Comparison of ENCODE assay signal across 39 cellular contexts in genomic region chr11:5267033-5267563, GRCh38. TPM values are rescaled to one million over a fixed set of nuclear protein-coding genes. Genes with fewer than 3 reads are reported as not detected.
"Had no signal": no experiment of that assay in that cellular context is flagged by ENCODE, and none has a peak within 500 bp of the region (broad histone marks: within the 10 kb centered on the region; RNA-seq: fewer than 3 reads in every experiment).

No MANE protein-coding gene starts in this region.

- H3K27me3 ChIP-seq: adrenal gland, ascending aorta, body of pancreas, brain microvascular endothelial cell, breast epithelium, cardiac muscle cell, colonic mucosa had no signal

- H3K9me3 ChIP-seq: adrenal gland, ascending aorta, body of pancreas, breast epithelium, colonic mucosa had no signal

- H3K36me3 ChIP-seq: adrenal gland, ascending aorta, brain microvascular endothelial cell, breast epithelium, cardiac muscle cell, colonic mucosa had no signal

- H3K4me1 ChIP-seq: adrenal gland, ascending aorta, body of pancreas, breast epithelium, colonic mucosa had no signal

- DNase-seq: activated effector memory CD4-positive, alpha-beta T cell treated with anti-CD3 and anti-CD28 coated beads, Interleukin-2, amount 50 U/mL, for 16 hours; activated effector memory CD4-positive, alpha-beta T cell treated with Interleukin-2 at 50 U/mL for 16 hours; activated gamma-delta T cell; activated gamma-delta T cell treated with Interleukin-2 at 50 U/mL for 16 hours; activated naive CD4-positive, alpha-beta T cell; activated naive CD4-positive, alpha-beta T cell treated with anti-CD3 and anti-CD28 coated beads for 36 hours; activated naive CD4-positive, alpha-beta T cell treated with anti-CD3 and anti-CD28 coated beads, Interleukin-2, amount 10 ng/mL, durations not matched to agents 7 days and 5 days; activated naive CD4-positive, alpha-beta T cell treated with anti-CD3 and anti-CD28 coated beads, Interleukin-2, amount 50 U/mL, for 16 hours; activated naive CD4-positive, alpha-beta T cell treated with Interleukin-2 at 50 U/mL for 16 hours; activated naive CD8-positive, alpha-beta T cell treated with anti-CD3 and anti-CD28 coated beads for 36 hours; activated naive CD8-positive, alpha-beta T cell treated with anti-CD3 and anti-CD28 coated beads, Interleukin-2, amount 10 ng/mL, durations not matched to agents 7 days and 5 days; activated naive CD8-positive, alpha-beta T cell treated with anti-CD3 and anti-CD28 coated beads, Interleukin-2, amount 50 U/mL, for 24 hours; activated T-cell treated with anti-CD3 and anti-CD28 coated beads, Interleukin-2, amount 50 U/mL, for 48 hours; activated T-cell treated with anti-CD3 and anti-CD28 coated beads, Interleukin-2, amount 50 U/mL, for 72 hours; adrenal gland; amniotic stem cell; amygdala; anterior cingulate cortex; aorta; body of pancreas; brain microvascular endothelial cell; caudate nucleus; central memory CD4-positive, alpha-beta T cell; cerebellar nuclear complex; colonic mucosa had no signal

- FAIRE-seq: astrocyte, bronchial epithelial cell, colon had no signal

- H3K27ac ChIP-seq: adrenal gland, ascending aorta, body of pancreas, brain microvascular endothelial cell, breast epithelium, cardiac muscle cell, colonic mucosa had no signal

- H3K4me3 ChIP-seq: adrenal gland, ascending aorta, body of pancreas, breast epithelium, cardiac muscle cell, colonic mucosa had no signal

- ATAC-seq: activated naive CD4-positive, alpha-beta T cell treated with anti-CD3 and anti-CD28 coated beads, Interleukin-2, amount 50 U/mL, for 72 hours; activated naive CD8-positive, alpha-beta T cell treated with anti-CD3 and anti-CD28 coated beads, Interleukin-2, amount 50 U/mL, for 24 hours; activated T-cell treated with anti-CD3 and anti-CD28 coated beads, Interleukin-2, amount 50 U/mL, for 72 hours; activated T-helper 17 cell treated with anti-CD3 and anti-CD28 coated beads, Interleukin-2, amount 50 U/mL, for 72 hours; body of pancreas had no signal

RNA-seq across cellular contexts. Expression of gene HBE1, which starts 2.6 kb away (rescaled TPM):
- total RNA-seq: activated naive CD4-positive, alpha-beta T cell treated with anti-CD3 and anti-CD28 coated beads for 36 hours; activated naive CD4-positive, alpha-beta T cell treated with anti-CD3 and anti-CD28 coated beads, Interleukin-2, amount 50 U/mL, for 72 hours; activated naive CD8-positive, alpha-beta T cell treated with anti-CD3 and anti-CD28 coated beads for 36 hours; activated naive CD8-positive, alpha-beta T cell treated with anti-CD3 and anti-CD28 coated beads, Interleukin-2, amount 10 ng/mL, durations not matched to agents 7 days and 5 days; activated T-cell treated with anti-CD3 and anti-CD28 coated beads, Interleukin-2, amount 50 U/mL, for 72 hours; activated T-helper 1 cell treated with anti-CD3 and anti-CD28 coated beads, Interleukin-12 subunit alpha, Interleukin-12 subunit beta, Interleukin-2, Interleukin-4 antibody, amounts not matched to agents 30 ng/mL and 10 ng/mL and 1 ng/mL, durations not matched to agents 14 hours and 24 hours and 36 hours; activated T-helper 17 cell treated with anti-CD3 and anti-CD28 coated beads, Interleukin-2, amount 50 U/mL, for 72 hours; activated T-helper 2 cell treated with anti-CD3 and anti-CD28 coated beads, Interferon-gamma antibody, Interleukin-2, Interleukin-4, amounts not matched to agents 10 μg/mL and 5 μg/mL and 100 μg/mL, durations not matched to agents 14 hours and 24 hours and 36 hours; aorta; ascending aorta; astrocyte; body of pancreas; breast epithelium; bronchial epithelial cell; cardiac septum; chondrocyte had no signal
- polyA plus RNA-seq: aorta had no signal

RNA-seq across cellular contexts. Expression of gene HBG2, which starts 12.5 kb away (rescaled TPM):
- total RNA-seq: activated naive CD4-positive, alpha-beta T cell treated with anti-CD3 and anti-CD28 coated beads for 36 hours; activated naive CD8-positive, alpha-beta T cell treated with anti-CD3 and anti-CD28 coated beads for 36 hours; activated naive CD8-positive, alpha-beta T cell treated with anti-CD3 and anti-CD28 coated beads, Interleukin-2, amount 10 ng/mL, durations not matched to agents 7 days and 5 days; activated T-cell treated with anti-CD3 and anti-CD28 coated beads, Interleukin-2, amount 50 U/mL, for 72 hours; activated T-helper 1 cell treated with anti-CD3 and anti-CD28 coated beads, Interleukin-12 subunit alpha, Interleukin-12 subunit beta, Interleukin-2, Interleukin-4 antibody, amounts not matched to agents 30 ng/mL and 10 ng/mL and 1 ng/mL, durations not matched to agents 14 hours and 24 hours and 36 hours; activated T-helper 17 cell treated with anti-CD3 and anti-CD28 coated beads, Interleukin-2, amount 50 U/mL, for 72 hours; activated T-helper 2 cell treated with anti-CD3 and anti-CD28 coated beads, Interferon-gamma antibody, Interleukin-2, Interleukin-4, amounts not matched to agents 10 μg/mL and 5 μg/mL and 100 μg/mL, durations not matched to agents 14 hours and 24 hours and 36 hours; ascending aorta; astrocyte; body of pancreas; breast epithelium; bronchial epithelial cell; cardiac muscle cell; chondrocyte had no signal
- polyA plus RNA-seq: adipose tissue, cardiac muscle cell had no signal

RNA-seq across cellular contexts. Expression of gene HBG1, which starts 17.4 kb away (rescaled TPM):
- total RNA-seq: activated naive CD4-positive, alpha-beta T cell treated with anti-CD3 and anti-CD28 coated beads for 36 hours; activated naive CD4-positive, alpha-beta T cell treated with anti-CD3 and anti-CD28 coated beads, Interleukin-2, amount 50 U/mL, for 72 hours; activated naive CD8-positive, alpha-beta T cell treated with anti-CD3 and anti-CD28 coated beads for 36 hours; activated naive CD8-positive, alpha-beta T cell treated with anti-CD3 and anti-CD28 coated beads, Interleukin-2, amount 10 ng/mL, durations not matched to agents 7 days and 5 days; activated T-cell treated with anti-CD3 and anti-CD28 coated beads, Interleukin-2, amount 50 U/mL, for 72 hours; activated T-helper 1 cell treated with anti-CD3 and anti-CD28 coated beads, Interleukin-12 subunit alpha, Interleukin-12 subunit beta, Interleukin-2, Interleukin-4 antibody, amounts not matched to agents 30 ng/mL and 10 ng/mL and 1 ng/mL, durations not matched to agents 14 hours and 24 hours and 36 hours; activated T-helper 17 cell treated with anti-CD3 and anti-CD28 coated beads, Interleukin-2, amount 50 U/mL, for 72 hours; activated T-helper 2 cell treated with anti-CD3 and anti-CD28 coated beads, Interferon-gamma antibody, Interleukin-2, Interleukin-4, amounts not matched to agents 10 μg/mL and 5 μg/mL and 100 μg/mL, durations not matched to agents 14 hours and 24 hours and 36 hours; aorta; ascending aorta; astrocyte; body of pancreas; breast epithelium; bronchial epithelial cell; cardiac muscle cell; cardiac septum; chondrocyte had no signal
- polyA plus RNA-seq: adipose tissue, adrenal gland, aorta, cardiac muscle cell had no signal

RNA-seq across cellular contexts. Expression of gene HBD, which starts 32.8 kb away (rescaled TPM):
- total RNA-seq: activated naive CD4-positive, alpha-beta T cell treated with anti-CD3 and anti-CD28 coated beads for 36 hours; activated naive CD8-positive, alpha-beta T cell treated with anti-CD3 and anti-CD28 coated beads for 36 hours; activated naive CD8-positive, alpha-beta T cell treated with anti-CD3 and anti-CD28 coated beads, Interleukin-2, amount 10 ng/mL, durations not matched to agents 7 days and 5 days; activated T-helper 1 cell treated with anti-CD3 and anti-CD28 coated beads, Interleukin-12 subunit alpha, Interleukin-12 subunit beta, Interleukin-2, Interleukin-4 antibody, amounts not matched to agents 30 ng/mL and 10 ng/mL and 1 ng/mL, durations not matched to agents 14 hours and 24 hours and 36 hours; activated T-helper 17 cell treated with anti-CD3 and anti-CD28 coated beads, Interleukin-2, amount 50 U/mL, for 72 hours; activated T-helper 2 cell treated with anti-CD3 and anti-CD28 coated beads, Interferon-gamma antibody, Interleukin-2, Interleukin-4, amounts not matched to agents 10 μg/mL and 5 μg/mL and 100 μg/mL, durations not matched to agents 14 hours and 24 hours and 36 hours; ascending aorta; astrocyte; body of pancreas; breast epithelium; bronchial epithelial cell; cardiac muscle cell; cerebellum; chondrocyte; colonic mucosa had no signal
- polyA plus RNA-seq: adrenal gland, aorta had no signal

RNA-seq across cellular contexts. Expression of gene OR51B4, which starts 34.6 kb away (rescaled TPM):
- total RNA-seq: activated naive CD4-positive, alpha-beta T cell treated with anti-CD3 and anti-CD28 coated beads for 36 hours; activated naive CD4-positive, alpha-beta T cell treated with anti-CD3 and anti-CD28 coated beads, Interleukin-2, amount 50 U/mL, for 72 hours; activated naive CD8-positive, alpha-beta T cell treated with anti-CD3 and anti-CD28 coated beads for 36 hours; activated naive CD8-positive, alpha-beta T cell treated with anti-CD3 and anti-CD28 coated beads, Interleukin-2, amount 10 ng/mL, durations not matched to agents 7 days and 5 days; activated T-cell treated with anti-CD3 and anti-CD28 coated beads, Interleukin-2, amount 50 U/mL, for 72 hours; activated T-helper 1 cell treated with anti-CD3 and anti-CD28 coated beads, Interleukin-12 subunit alpha, Interleukin-12 subunit beta, Interleukin-2, Interleukin-4 antibody, amounts not matched to agents 30 ng/mL and 10 ng/mL and 1 ng/mL, durations not matched to agents 14 hours and 24 hours and 36 hours; activated T-helper 17 cell treated with anti-CD3 and anti-CD28 coated beads, Interleukin-2, amount 50 U/mL, for 72 hours; activated T-helper 2 cell treated with anti-CD3 and anti-CD28 coated beads, Interferon-gamma antibody, Interleukin-2, Interleukin-4, amounts not matched to agents 10 μg/mL and 5 μg/mL and 100 μg/mL, durations not matched to agents 14 hours and 24 hours and 36 hours; aorta; ascending aorta; astrocyte; bronchial epithelial cell; cardiac septum; chondrocyte; colonic mucosa had no signal
- polyA plus RNA-seq: adipose tissue, adrenal gland, aorta had no signal
